In the genomic region with DNA sequence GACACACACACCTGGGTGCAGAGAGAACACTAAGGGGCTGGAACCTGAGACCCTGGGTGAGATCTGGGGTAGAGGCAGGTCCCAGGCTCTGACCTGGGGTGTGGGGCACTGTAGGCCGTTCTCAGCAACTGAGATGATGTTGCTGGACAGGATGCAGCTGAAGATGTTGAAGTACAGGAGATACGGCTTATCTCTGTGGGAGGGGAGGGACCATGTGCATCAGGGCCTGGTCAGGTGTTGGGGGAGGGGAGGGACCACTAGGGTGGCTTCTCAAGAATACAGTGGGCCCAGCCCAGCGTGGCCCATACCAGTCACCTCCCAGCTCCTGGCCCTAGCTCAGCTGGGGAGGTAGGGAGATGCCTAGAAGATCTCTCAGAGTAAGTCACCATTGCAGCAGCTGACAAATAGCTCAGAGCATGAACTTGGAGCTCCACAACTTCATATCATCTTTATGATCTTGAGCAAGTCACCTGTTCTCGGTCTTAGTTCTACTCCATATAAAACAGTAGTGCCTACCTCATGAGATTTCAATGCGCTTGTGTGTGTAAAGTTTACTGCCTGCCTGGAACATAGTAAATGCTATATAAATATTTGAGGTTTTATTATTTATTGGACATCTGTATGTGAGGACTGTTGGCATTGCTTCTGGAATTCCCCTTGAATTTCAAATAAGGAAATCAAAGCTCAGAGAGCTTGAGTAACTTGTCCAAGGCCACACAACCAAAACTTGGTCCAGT, we compare ENCODE assay signal across 1 cellular context.
TF ChIP-seq lines count a peak whose summit lies in the region.

No MANE protein-coding gene starts in this region.

TF ChIP-seq in K562, 482 proteins besides CTCF, POLR2A, EP300 and RAD21:
- TF ChIP-seq RCOR1 (IDR thresholded peaks at IDR 0.05; ENCODE audit: borderline replicate concordance in 1 of 2, low read depth in 2 of 2, low read length in 2 of 2) (peak in 1 of 2 experiments; percentile 93; a peak in 2 of 4 replicates), CTBP1 (IDR thresholded peaks at IDR 0.05; ENCODE audit: borderline replicate concordance) (peak; percentile 93; the same call in 1 of the 2 replicates), ZEB2 (IDR thresholded peaks at IDR 0.05) (peak; percentile 63), RBM17 (IDR thresholded peaks at IDR 0.05; ENCODE audit: borderline replicate concordance, low read depth, low read length) (no peak), CBFA2T3 (IDR thresholded peaks at IDR 0.05) (peak; percentile 49; the same call in 1 of the 2 replicates), SFPQ (IDR thresholded peaks at IDR 0.05; ENCODE audit: low read depth, low read length) (no peak), KDM1A (IDR thresholded peaks at IDR 0.05) (peak; percentile 58 to 69; a peak in 3 of 4 replicates), HDAC1 (IDR thresholded peaks at IDR 0.05) (0 out of 4 replicates have a peak, but pooled peaks of 1 of the 2 experiments have one; percentile 26), MYC (IDR thresholded peaks at IDR 0.05; ENCODE audit: low read depth, low read length) (0 out of 2 replicates have a peak, but pooled peaks have one; percentile 23), MYC (CRISPR knock-in tag; IDR thresholded peaks at IDR 0.05; ENCODE audit: borderline replicate concordance, low read depth) (no peak)
